ENCODE assay signal across 14 cellular contexts in genomic region chr14:103194256-103195045, GRCh38.
DNase-seq lines count a peak whose midpoint lies in the region; FAIRE-seq and TF ChIP-seq lines count a peak whose summit lies in the region.
"Had no signal": no experiment of that assay in that cellular context is flagged by ENCODE, and none has a peak within 500 bp of the region (broad histone marks: within the 10 kb centered on the region; RNA-seq: fewer than 3 reads in every experiment).

No MANE protein-coding gene starts in this region.

- H3K9me2 ChIP-seq in Karpas-422 (replicated peaks; ENCODE audit: insufficient read depth, low read length) = no peaks in the 10 kb centered on the region

- H3K79me2 ChIP-seq in Karpas-422 (ENCODE audit: low read length) = no peaks in the 10 kb centered on the region

- no peak for TF ChIP-seq POLR2A in thyroid gland (IDR thresholded peaks at IDR 0.05)
- TF ChIP-seq POLR2A in H54 (IDR thresholded peaks at IDR 0.05; ENCODE audit: low read depth, low read length) = no peak

- H3K4me3 ChIP-seq in fibroblast of mammary gland (ENCODE audit: control insufficient read depth, low read depth, low read length) (no peak overlapping the region), thyroid gland (replicated peaks in 1 of 3) (no peak overlapping the region), Karpas-422 (ENCODE audit: low read length) (no peak overlapping the region)
- H3K4me3 ChIP-seq: psoas muscle had no signal

- H3K27ac ChIP-seq in thyroid gland (peak overlapping the region in 2 of 3 donors; percentile 2 to 26), Karpas-422 (ENCODE audit: low read length) (no peak overlapping the region)
- H3K27ac ChIP-seq: HL-60, psoas muscle had no signal

- H3K4me1 ChIP-seq in thyroid gland (peaks cover 5 to 11% of the 10 kb centered on the region in 2 donors), Karpas-422 (ENCODE audit: low read length) (no peaks in the 10 kb centered on the region)

- no peak for TF ChIP-seq CTCF in fibroblast of mammary gland (conservative IDR thresholded peaks at IDR 0.05; ENCODE audit: control insufficient read depth, insufficient read depth, low read depth, low read length)
- TF ChIP-seq CTCF in thyroid gland (IDR thresholded peaks at IDR 0.05) = no peak

- H3K36me3 ChIP-seq in thyroid gland (no peaks in the 10 kb centered on the region), Karpas-422 (ENCODE audit: insufficient read depth, low read length) (no peaks in the 10 kb centered on the region)

- H4K20me1 ChIP-seq in Karpas-422 (ENCODE audit: insufficient read depth, low read depth, low read length) = no peaks in the 10 kb centered on the region

- no peak overlapping the region for H3K4me2 ChIP-seq in Karpas-422 (ENCODE audit: low read depth, low read length, poor library complexity, severe bottlenecking)

- no peak overlapping the region for H2AFZ ChIP-seq in Karpas-422 (ENCODE audit: low read length)

- no peak overlapping the region for H3K9ac ChIP-seq in Karpas-422 (ENCODE audit: low read length)

- peak; percentile 26 for DNase-seq in H4 (ENCODE audit: low spot score)
- peak; percentile 34 for DNase-seq in RPMI7951 (ENCODE audit: low read depth)
- peak; percentile 81 for DNase-seq in fibroblast of mammary gland (ENCODE audit: low read depth)
- peak; percentile 38 to 48 for DNase-seq in thyroid gland
- no peak for DNase-seq in NCI-H2107 treated with DMSO at 0.1 percent for 48 hours (lab: John Stamatoyannopoulos, UW; ENCODE audit: unreplicated experiment)
- no peak for DNase-seq in H54 (ENCODE audit: insufficient read length, low spot score)
- no peak for DNase-seq in Karpas-422
- DNase-seq: activated CD8-positive, alpha-beta memory T cell treated with anti-CD3 and anti-CD28 coated beads for 24 hours; activated naive CD4-positive, alpha-beta T cell treated with anti-CD3 and anti-CD28 coated beads, Interleukin-2, amount 50 U/mL, for 16 hours; dermis blood vessel endothelial cell; NCI-H1694 treated with DMSO at 0.1 percent for 48 hours; NK-92 treated with Interleukin-12 subunit alpha and Interleukin-12 subunit beta, amount 100 ng/mL, for 24 hours; psoas muscle had no signal

- no peaks in the 10 kb centered on the region for H3K9me3 ChIP-seq in thyroid gland
- no peaks in the 10 kb centered on the region for H3K9me3 ChIP-seq in Karpas-422 (ENCODE audit: low read length)
- H3K9me3 ChIP-seq: psoas muscle had no signal

- H3K27me3 ChIP-seq in thyroid gland (no peaks in the 10 kb centered on the region), Karpas-422 (ENCODE audit: low read length) (no peaks in the 10 kb centered on the region)

- FAIRE-seq in H54 (lab: Jason Lieb, UNC) = no peak

- intact Hi-C loops in thyroid gland (cut with DNase I) = no loop called here

- WGBS in thyroid gland, 2 donors = 81 to 85% methylated on average over 16 of the region's 16 CpGs

Comparison
In these comparisons a context has a peak if more than half of its experiments do, and no peak if none do; other contexts are left out.
1. DNase-seq: peak in H4 (single experiment), RPMI7951 (single experiment), fibroblast of mammary gland (single experiment) and thyroid gland (2 of 2); none in NCI-H2107 treated with DMSO at 0.1 percent for 48 hours (single experiment), H54 (single experiment) and Karpas-422 (single experiment).